ENCODE assay signal across 1 cellular context in genomic region chr2:195657634-195658540, GRCh38.
TF ChIP-seq lines count a peak whose summit lies in the region.

No MANE protein-coding gene starts in this region.

TF ChIP-seq in K562, 482 proteins besides CTCF, POLR2A, EP300 and RAD21 (continued from another document and continues in another):
- TF ChIP-seq ZNF407 (IDR thresholded peaks at IDR 0.05; ENCODE audit: low read depth) (no peak), FOXJ2 (tag; IDR thresholded peaks at IDR 0.05) (no peak), GTF2F1 (IDR thresholded peaks at IDR 0.05; ENCODE audit: low read depth, low read length) (no peak), ZFP1 (CRISPR knock-in tag; IDR thresholded peaks at IDR 0.05) (no peak), BRD9 (IDR thresholded peaks at IDR 0.05; ENCODE audit: low read depth, partially characterized antibody) (peak; percentile 9), SMAD1 (IDR thresholded peaks at IDR 0.05; ENCODE audit: low read depth, low read length, partially characterized antibody) (no peak), ZNF3 (CRISPR knock-in tag; IDR thresholded peaks at IDR 0.05) (no peak), HMGN3 (IDR thresholded peaks at IDR 0.05; ENCODE audit: borderline replicate concordance, extremely low read depth, insufficient read length, low read depth, low read length) (no peak), BRCA1 (IDR thresholded peaks at IDR 0.05) (no peak), BRCA1 (CRISPR knock-in tag; IDR thresholded peaks at IDR 0.05) (no peak), NRF1 (conservative IDR thresholded peaks at IDR 0.05 in 1 of 2, IDR thresholded peaks at IDR 0.05 in 1 of 2) (no peak), ZNF77 (CRISPR knock-in tag; IDR thresholded peaks at IDR 0.05) (no peak), ZC3H11A (IDR thresholded peaks at IDR 0.05; ENCODE audit: low read depth, low read length) (no peak), ZNF655 (CRISPR knock-in tag; IDR thresholded peaks at IDR 0.05) (no peak), RBFOX2 (IDR thresholded peaks at IDR 0.05; ENCODE audit: low read depth, low read length) (peak; percentile 92), TAL1 (IDR thresholded peaks at IDR 0.05) (no peak), ZNF740 (CRISPR knock-in tag; IDR thresholded peaks at IDR 0.05) (no peak), ZNF740 (tag; IDR thresholded peaks at IDR 0.05) (no peak), ZSCAN29 (IDR thresholded peaks at IDR 0.05) (no peak), ZNF212 (CRISPR knock-in tag; IDR thresholded peaks at IDR 0.05) (no peak), ZNF280B (CRISPR knock-in tag; IDR thresholded peaks at IDR 0.05) (no peak), ARID2 (IDR thresholded peaks at IDR 0.05) (no peak), RFX7 (CRISPR knock-in tag; IDR thresholded peaks at IDR 0.05) (no peak), TSHZ1 (CRISPR knock-in tag; IDR thresholded peaks at IDR 0.05) (no peak), NR3C1 (CRISPR knock-in tag; IDR thresholded peaks at IDR 0.05) (no peak), HINFP (tag; conservative IDR thresholded peaks at IDR 0.05; ENCODE audit: low read depth) (no peak), GTF3C2 (IDR thresholded peaks at IDR 0.05; ENCODE audit: borderline replicate concordance, extremely low read depth, insufficient read length) (no peak), RERE (CRISPR knock-in tag; IDR thresholded peaks at IDR 0.05; ENCODE audit: borderline replicate concordance) (no peak), TAF7 (tag; IDR thresholded peaks at IDR 0.05) (no peak), RUNX1 (IDR thresholded peaks at IDR 0.05; ENCODE audit: low read depth) (no peak)
